ENCODE assay signal across 8 cellular contexts in the genomic region with DNA sequence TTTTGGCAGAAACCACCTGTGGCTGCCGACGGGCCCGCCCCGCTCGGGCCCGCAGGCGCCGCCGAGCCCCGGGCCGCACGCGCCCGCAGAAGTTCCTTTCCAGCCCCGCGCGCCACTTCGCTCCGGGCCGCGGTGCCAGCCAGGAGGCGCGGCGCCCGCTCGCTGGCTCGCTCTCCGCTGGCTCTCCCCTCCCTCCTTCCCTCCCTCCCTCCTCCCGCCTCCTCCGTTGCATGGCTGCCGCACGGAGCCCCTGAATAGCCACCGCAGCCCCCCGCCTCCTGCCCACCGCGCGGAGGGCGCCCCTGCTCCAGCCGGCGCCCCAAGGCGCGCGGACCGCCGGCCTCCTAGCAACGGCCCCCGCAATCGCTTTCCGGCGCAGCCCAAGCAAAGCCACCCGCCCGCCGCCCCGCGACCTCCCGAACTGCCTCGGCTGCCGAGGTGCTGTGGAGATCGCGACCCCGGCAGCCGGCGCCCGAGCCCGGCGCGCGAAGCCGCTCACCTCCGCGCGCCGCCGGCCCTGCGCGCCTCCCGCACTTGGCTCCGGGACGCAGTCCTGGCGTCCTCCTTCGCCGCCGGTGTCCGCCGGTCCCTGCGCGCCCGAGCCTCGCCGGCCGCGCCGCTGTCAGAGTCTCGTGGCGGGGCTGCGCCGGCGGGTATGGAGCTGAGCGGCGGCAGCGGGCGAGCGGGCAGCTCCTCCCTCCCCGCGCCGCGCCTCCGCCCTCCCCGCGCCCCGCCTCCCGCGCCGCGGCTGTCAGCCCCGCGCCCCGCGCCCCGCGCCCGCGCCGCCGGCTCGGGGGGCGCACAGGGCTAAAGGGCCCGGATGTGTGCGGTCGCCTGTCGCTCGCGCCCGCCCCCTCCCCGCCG. TPM values are rescaled to one million over a fixed set of nuclear protein-coding genes. Genes with fewer than 3 reads are reported as not detected.
DNase-seq lines count a peak whose midpoint lies in the region; ATAC-seq and FAIRE-seq lines count a peak whose summit lies in the region.

Gene ZBTB7C (minus strand): TSS at position 657 of the 864 bp plus-strand sequence.

- H2AFZ ChIP-seq in neuron (ENCODE audit: low read depth, low read length) = peak within 1 kb of the TSS; percentile 97

- H3K27ac Mint-ChIP-seq in activated CD4-positive, alpha-beta T cell treated with anti-CD3 and anti-CD28 coated beads, Interleukin-2, amount 10 ng/mL, durations not matched to agents 7 days and 5 days = peak within 1 kb of the TSS; percentile 54

- peak within 1 kb of the TSS; percentile 68 for H3K4me3 Mint-ChIP-seq in activated CD4-positive, alpha-beta T cell treated with anti-CD3 and anti-CD28 coated beads, Interleukin-2, amount 10 ng/mL, durations not matched to agents 7 days and 5 days
- H3K4me3 Mint-ChIP-seq in activated T-cell treated with anti-CD3 and anti-CD28 coated beads, Interleukin-2, amount 50 U/mL, for 4 hours = peak within 1 kb of the TSS; percentile 75

- peaks cover 75% of the 10 kb centered on the region for H3K27me3 Mint-ChIP-seq in activated CD4-positive, alpha-beta T cell treated with anti-CD3 and anti-CD28 coated beads, Interleukin-2, amount 10 ng/mL, durations not matched to agents 7 days and 5 days
- H3K27me3 Mint-ChIP-seq in activated T-cell treated with anti-CD3 and anti-CD28 coated beads, Interleukin-2, amount 50 U/mL, for 4 hours (ENCODE audit: low read depth) = peaks cover 73% of the 10 kb centered on the region

- peaks cover 7% of the 10 kb centered on the region for H3K4me1 ChIP-seq in neuron (ENCODE audit: insufficient read depth, low read length)

- peaks cover 22% of the 10 kb centered on the region for H3K4me1 Mint-ChIP-seq in activated CD4-positive, alpha-beta T cell treated with anti-CD3 and anti-CD28 coated beads, Interleukin-2, amount 10 ng/mL, durations not matched to agents 7 days and 5 days
- peaks cover 10% of the 10 kb centered on the region for H3K4me1 Mint-ChIP-seq in activated T-cell treated with anti-CD3 and anti-CD28 coated beads, Interleukin-2, amount 50 U/mL, for 4 hours (ENCODE audit: low read depth)

- POLR2A ChIA-PET in activated CD4-positive, alpha-beta T cell treated with anti-CD3 and anti-CD28 coated beads, Interleukin-2, amount 10 ng/mL, durations not matched to agents 7 days and 5 days (lab: Charles Lee) = no interaction called here

- no peak for FAIRE-seq in RCC 7860 (lab: Jason Lieb, UNC)

- DNase-seq in activated CD4-positive, alpha-beta T cell treated with anti-CD3 and anti-CD28 coated beads, Interleukin-2, amount 10 ng/mL, durations not matched to agents 7 days and 5 days = peak; percentile 22
- no peak for DNase-seq in activated CD4-positive, alpha-beta T cell treated with anti-CD3 and anti-CD28 coated beads for 1 hour
- peak; percentile 43 for DNase-seq in MG63
- DNase-seq in activated T-cell treated with anti-CD3 and anti-CD28 coated beads, Interleukin-2, amount 50 U/mL, for 4 hours = no peak
- peak; percentile 20 for DNase-seq in germinal center (ENCODE audit: low spot score)
- no peak for DNase-seq in RCC 7860 (ENCODE audit: low spot score)

- H3K9me3 Mint-ChIP-seq in activated CD4-positive, alpha-beta T cell treated with anti-CD3 and anti-CD28 coated beads, Interleukin-2, amount 10 ng/mL, durations not matched to agents 7 days and 5 days = no peaks in the 10 kb centered on the region
- peaks cover 8% of the 10 kb centered on the region for H3K9me3 Mint-ChIP-seq in activated T-cell treated with anti-CD3 and anti-CD28 coated beads, Interleukin-2, amount 50 U/mL, for 4 hours

- ATAC-seq in activated T-cell treated with anti-CD3 and anti-CD28 coated beads, Interleukin-2, amount 50 U/mL, for 4 hours = peak; percentile 39 to 49
- no peak for ATAC-seq in GM18907 (IDR thresholded peaks at IDR 0.05; ENCODE audit: unreplicated experiment)

- H3K27me3 ChIP-seq in MG63 (peaks cover 17% of the 10 kb centered on the region), neuron (ENCODE audit: insufficient read depth, low read length) (peaks cover 61% of the 10 kb centered on the region)

- no peaks in the 10 kb centered on the region for H3K9me3 ChIP-seq in MG63
- no peaks in the 10 kb centered on the region for H3K9me3 ChIP-seq in neuron (ENCODE audit: low read length)

- no peaks in the 10 kb centered on the region for H3K36me3 ChIP-seq in MG63
- H3K36me3 ChIP-seq in neuron (ENCODE audit: insufficient read depth, low read length) = no peaks in the 10 kb centered on the region

- no peaks in the 10 kb centered on the region for H3K36me3 Mint-ChIP-seq in activated CD4-positive, alpha-beta T cell treated with anti-CD3 and anti-CD28 coated beads, Interleukin-2, amount 10 ng/mL, durations not matched to agents 7 days and 5 days (ENCODE audit: low read depth)
- H3K36me3 Mint-ChIP-seq in activated T-cell treated with anti-CD3 and anti-CD28 coated beads, Interleukin-2, amount 50 U/mL, for 4 hours (ENCODE audit: insufficient read depth) = no peaks in the 10 kb centered on the region

- H3K4me3 ChIP-seq in MG63 (peak within 1 kb of the TSS; percentile 58), neuron (ENCODE audit: low read length) (peak within 1 kb of the TSS; percentile 50)

- CTCF ChIA-PET in activated CD4-positive, alpha-beta T cell treated with anti-CD3 and anti-CD28 coated beads, Interleukin-2, amount 10 ng/mL, durations not matched to agents 7 days and 5 days (lab: Charles Lee) = interaction anchor here (0.9 kb wide), 1 partner anchor 1940 kb away, joined by 3 read pairs; no protein-coding TSS in a partner anchor

RNA-seq across cellular contexts. Expression of gene ZBTB7C, which starts in this region (rescaled TPM):
- total RNA-seq in activated CD4-positive, alpha-beta T cell treated with anti-CD3 and anti-CD28 coated beads, Interleukin-2, amount 10 ng/mL, durations not matched to agents 7 days and 5 days = under 1 TPM; 0.10 to 0.15 TPM
- total RNA-seq in MG63 (2014; rRNA removed; shearing (Covaris generic); ENCODE audit: low replicate concordance) = 0.10 TPM in 2 replicates
- under 1 TPM in 2 of 3 donors, not detected in 1; 0.05 to 0.29 TPM for total RNA-seq in activated T-cell treated with anti-CD3 and anti-CD28 coated beads, Interleukin-2, amount 50 U/mL, for 4 hours

Comparison
In these comparisons a context has a peak if more than half of its experiments do, and no peak if none do; other contexts are left out.
1. Peak in DNase-seq in activated CD4-positive, alpha-beta T cell treated with anti-CD3 and anti-CD28 coated beads, Interleukin-2, amount 10 ng/mL, durations not matched to agents 7 days and 5 days; RNA of the gene not detected or under 1 TPM.
2. Peak in DNase-seq and H3K4me3 ChIP-seq in MG63; RNA of the gene not detected or under 1 TPM.
3. Peak in ATAC-seq in activated T-cell treated with anti-CD3 and anti-CD28 coated beads, Interleukin-2, amount 50 U/mL, for 4 hours; RNA of the gene not detected or under 1 TPM.